8 cellular contexts compared by ENCODE assay signal in the genomic region with DNA sequence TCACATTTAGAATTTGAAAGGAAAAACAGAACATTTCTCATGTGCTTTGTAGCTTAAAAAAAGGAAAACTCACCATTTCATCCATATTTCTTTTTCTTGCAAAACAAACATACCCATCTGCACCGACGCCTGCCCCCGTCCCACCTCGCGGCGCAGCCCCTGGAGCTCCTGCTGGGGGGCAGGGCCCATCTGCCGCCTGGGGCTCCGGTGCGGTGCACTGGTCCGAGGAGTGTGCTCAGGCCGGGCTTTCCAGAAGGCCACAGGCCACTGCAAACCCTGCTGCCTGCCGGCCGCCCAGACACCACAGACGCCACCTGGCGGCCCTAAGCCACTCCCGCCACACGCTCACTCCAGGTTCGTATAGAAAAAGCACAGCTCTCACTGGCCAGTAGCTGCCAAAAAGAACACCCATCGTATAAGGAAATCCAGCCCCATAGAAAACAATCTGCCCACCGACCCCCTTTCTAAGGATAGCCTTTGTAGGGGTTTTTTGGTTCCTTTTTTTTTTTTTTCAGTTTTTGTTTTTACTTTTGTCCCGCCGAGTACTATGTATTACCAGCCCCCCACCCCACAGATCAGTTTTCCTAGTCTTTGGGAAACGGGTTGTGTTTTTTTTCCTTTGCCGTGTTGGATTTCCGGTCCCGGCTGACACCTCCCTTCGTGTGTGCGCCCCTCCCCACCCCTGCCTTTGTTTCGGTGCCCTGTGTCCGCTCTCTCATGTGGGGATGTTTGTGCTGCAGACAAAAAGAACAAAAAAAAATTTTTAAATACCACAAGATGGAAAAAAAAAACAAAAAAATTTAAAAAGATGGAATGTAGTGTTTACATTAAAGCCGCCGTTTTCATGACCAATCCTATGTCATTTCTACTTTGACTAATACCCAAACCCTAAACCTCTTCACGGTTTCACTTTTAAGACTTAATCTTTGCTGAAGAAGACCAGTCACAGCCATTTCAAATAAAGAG.
DNase-seq lines count a peak whose midpoint lies in the region; ATAC-seq lines count a peak whose summit lies in the region.

No MANE protein-coding gene starts in this region.

- H3K27ac ChIP-seq in esophagus (ENCODE audit: low read depth in 2 of 2, low read length in 1 of 2): no peak overlapping the region

- WGBS in esophagus, 2 donors: 2 to 4% methylated on average over 33 of the region's 33 CpGs

- peak; percentile 79 for ATAC-seq in GM18873 (IDR thresholded peaks at IDR 0.05; ENCODE audit: low FRiP score, unreplicated experiment)
- peak; percentile 88 for ATAC-seq in HG03135 (IDR thresholded peaks at IDR 0.05; ENCODE audit: unreplicated experiment)

- no peaks in the 10 kb centered on the region for H3K9me3 ChIP-seq in esophagus (ENCODE audit: control insufficient read depth in 2 of 2, insufficient read depth in 1 of 2, low read depth in 1 of 2, low read length in 1 of 2)

- DNase-seq in AG08396 (ENCODE audit: low spot score) (peak; percentile 95), NOMO-1 treated with DMSO at 0.1 percent for 48 hours (lab: John Stamatoyannopoulos, UW; ENCODE audit: unreplicated experiment) (peak; percentile 84), mucosa of gallbladder (ENCODE audit: low spot score) (peak; percentile 76)
- DNase-seq in activated T-cell treated with anti-CD3 and anti-CD28 coated beads, Interleukin-2, amount 50 U/mL, for 1 hour: peak; percentile 65
- DNase-seq in stimulated activated CD8-positive, alpha-beta memory T cell treated with anti-CD3 and anti-CD28 coated beads, Interleukin-7, amount 100 ng/mL, for 1 hour (ENCODE audit: low read depth in 2 of 2): peak; percentile 18 to 20

- peak overlapping the region; percentile 35 to 47 for H3K4me3 ChIP-seq in esophagus (ENCODE audit: low read depth in 1 of 2, low read length in 2 of 2)

- H3K27me3 ChIP-seq in esophagus (ENCODE audit: control insufficient read depth in 1 of 2, insufficient read depth in 2 of 2, low read length in 2 of 2): no peaks in the 10 kb centered on the region

- no peaks in the 10 kb centered on the region for H3K36me3 ChIP-seq in esophagus (ENCODE audit: control insufficient read depth in 2 of 2, insufficient read depth in 2 of 2, low read length in 1 of 2)

- peaks cover 2 to 7% of the 10 kb centered on the region in 2 donors for H3K4me1 ChIP-seq in esophagus (ENCODE audit: control insufficient read depth in 2 of 2, insufficient read depth in 2 of 2, low read length in 1 of 2)

Comparison
In these comparisons a context has a peak if more than half of its experiments do, and no peak if none do; other contexts are left out.
1. DNase-seq: peak in every context shown above with its lines; median percentile 95 in AG08396; 84 in NOMO-1 treated with DMSO at 0.1 percent for 48 hours; 76 in mucosa of gallbladder; 65 in activated T-cell treated with anti-CD3 and anti-CD28 coated beads, Interleukin-2, amount 50 U/mL, for 1 hour; 19 in stimulated activated CD8-positive, alpha-beta memory T cell treated with anti-CD3 and anti-CD28 coated beads, Interleukin-7, amount 100 ng/mL, for 1 hour.